ENCODE assay signal across 9 cellular contexts in genomic region chr15:63597033-63597790, GRCh38. TPM values are rescaled to one million over a fixed set of nuclear protein-coding genes. Genes with fewer than 3 reads are reported as not detected.
DNase-seq lines count a peak whose midpoint lies in the region; ATAC-seq, FAIRE-seq and TF ChIP-seq lines count a peak whose summit lies in the region.
"Had no signal": no experiment of that assay in that cellular context is flagged by ENCODE, and none has a peak within 500 bp of the region (broad histone marks: within the 10 kb centered on the region; RNA-seq: fewer than 3 reads in every experiment).

FBXL22 (plus strand) TSS chr15:63597387; CDS start chr15:63597393, 6 bp downstream.

- no peak for TF ChIP-seq POLR2A in GM12891 (IDR thresholded peaks at IDR 0.05; ENCODE audit: low read depth, low read length)

- TF ChIP-seq CTCF in WERI-Rb-1 (IDR thresholded peaks at IDR 0.05; ENCODE audit: low read depth, low read length), result no peak

- peaks cover 65 to 81% (median 66%) of the 10 kb centered on the region in 3 donors for H3K4me1 ChIP-seq in skeletal muscle tissue (ENCODE audit: control insufficient read depth in 3 of 3, insufficient read depth in 3 of 3, low read length in 3 of 3)

- intact Hi-C loops in left cardiac atrium (cut with DNase I), result loop anchor here in 1 of 2 donors (5.0 to 10.0 kb wide), 3 partner anchors 110 to 312 kb away; no protein-coding TSS in a partner anchor

- H3K27ac ChIP-seq in WERI-Rb-1 (peak within 1 kb of the TSS; percentile 81; the same call in 1 of the 2 replicates), skeletal muscle tissue (ENCODE audit: low read depth, low read length) (peak within 1 kb of the TSS; percentile 90)

- DNase-seq in GM12891 (ENCODE audit: insufficient read length, low spot score), result no peak
- DNase-seq in WERI-Rb-1, result no peak
- peak; percentile 53 for DNase-seq in left cardiac atrium
- no peak for DNase-seq in effector CD8-positive, alpha-beta T cell (lab: John Stamatoyannopoulos, UW)
- DNase-seq in retina, result no peak

- ATAC-seq in left cardiac atrium, result peak; percentile 9 to 35
- ATAC-seq in HG03175 (IDR thresholded peaks at IDR 0.05; ENCODE audit: unreplicated experiment), result no peak
- no peak for ATAC-seq in HG02759 (IDR thresholded peaks at IDR 0.05; ENCODE audit: unreplicated experiment)

- H3K9me3 ChIP-seq in WERI-Rb-1 (ENCODE audit: severe bottlenecking), result no peaks in the 10 kb centered on the region
- no peaks in the 10 kb centered on the region for H3K9me3 ChIP-seq in skeletal muscle tissue (ENCODE audit: control insufficient read depth in 3 of 3, low read length in 3 of 3)

- FAIRE-seq in GM12891 (lab: Jason Lieb, UNC), result no peak
- FAIRE-seq: keratinocyte had no signal

- peak within 1 kb of the TSS; percentile 69 to 94 (median 85) for H3K9ac ChIP-seq in skeletal muscle tissue (ENCODE audit: low read depth in 1 of 3, low read length in 3 of 3)

- H3K27me3 ChIP-seq in WERI-Rb-1 (ENCODE audit: insufficient read depth, low read depth, severe bottlenecking) (no peaks in the 10 kb centered on the region), skeletal muscle tissue (ENCODE audit: control insufficient read depth in 3 of 3, insufficient read depth in 3 of 3, low read length in 3 of 3) (no peaks in the 10 kb centered on the region)

- H3K4me3 ChIP-seq in WERI-Rb-1 (ENCODE audit: low read depth, low read length) (no peak within 1 kb of the TSS), skeletal muscle tissue (ENCODE audit: low read length in 3 of 3) (peak within 1 kb of the TSS; percentile 75 to 88 (median 79))

- H3K36me3 ChIP-seq in WERI-Rb-1 (peaks cover 19% of the 10 kb centered on the region), skeletal muscle tissue (ENCODE audit: control insufficient read depth in 3 of 3, insufficient read depth in 3 of 3, low read length in 3 of 3) (peaks cover 0 to 11% (median 5%) of the 10 kb centered on the region in 3 donors)

TF ChIP-seq in GM12891, 5 proteins besides CTCF, POLR2A, EP300 and RAD21:
- TF ChIP-seq POLR2AphosphoS5 (IDR thresholded peaks at IDR 0.05; ENCODE audit: low read depth, low read length) (0 out of 2 replicates have a peak, but pooled peaks have one; percentile 12), TAF1 (IDR thresholded peaks at IDR 0.05; ENCODE audit: low read depth, low read length) (no peak), POU2F2 (IDR thresholded peaks at IDR 0.05; ENCODE audit: low read depth, low read length) (no peak), PAX5 (IDR thresholded peaks at IDR 0.05; ENCODE audit: insufficient read depth, low read length, severe bottlenecking) (no peak)

RNA-seq across cellular contexts. Expression of gene FBXL22, which starts in this region (rescaled TPM):
- 0.21 TPM for polyA plus RNA-seq in GM12891 (2012; ENCODE audit: low read depth, missing spikeins)
- total RNA-seq in left cardiac atrium (10 to 100 TPM; 14.9 to 24.2 TPM), skeletal muscle tissue (17.7 TPM)

Comparison
In these comparisons a context has a peak if more than half of its experiments do, and no peak if none do; other contexts are left out.
1. ATAC-seq: peak in left cardiac atrium (2 of 2); none in HG03175 (single experiment) and HG02759 (single experiment).